ENCODE assay signal across 8 cellular contexts in the genomic region with DNA sequence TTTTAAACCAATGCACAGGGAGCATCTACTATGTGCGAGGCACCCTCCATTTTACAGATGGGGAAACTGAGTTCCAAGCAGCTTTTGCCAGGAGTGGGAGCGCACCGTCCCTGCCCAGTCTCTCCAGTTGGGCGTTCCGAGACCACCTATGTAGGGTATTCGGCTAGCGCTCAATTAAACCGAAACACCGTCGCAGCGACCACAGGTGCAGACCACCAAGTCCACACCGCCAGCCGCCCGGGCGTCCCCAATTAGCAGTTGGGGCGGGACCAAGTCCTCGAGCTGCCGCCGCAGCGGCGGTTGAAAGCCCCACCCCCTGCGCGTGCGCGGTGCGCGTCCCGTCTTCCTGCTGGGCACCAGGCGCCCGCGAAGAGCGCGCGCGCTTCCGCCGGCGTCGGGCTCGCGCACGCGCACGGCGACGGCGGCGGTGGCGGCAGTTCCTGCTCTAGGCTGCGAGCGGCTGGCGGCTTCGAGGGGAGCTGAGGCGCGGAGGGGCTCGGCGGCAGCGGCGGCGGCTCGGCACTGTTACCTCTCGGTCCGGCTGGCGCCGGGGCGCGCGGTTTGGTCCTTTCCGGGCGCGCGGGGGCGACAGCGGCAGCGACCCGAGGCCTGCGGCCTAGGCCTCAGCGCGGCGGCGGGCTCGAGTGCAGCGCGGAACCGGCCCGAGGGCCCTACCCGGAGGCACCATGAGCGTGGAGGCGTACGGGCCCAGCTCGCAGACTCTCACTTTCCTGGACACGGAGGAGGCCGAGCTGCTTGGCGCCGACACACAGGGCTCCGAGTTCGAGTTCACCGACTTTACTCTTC. TPM values are rescaled to one million over a fixed set of nuclear protein-coding genes. Genes with fewer than 3 reads are reported as not detected.
DNase-seq lines count a peak whose midpoint lies in the region; ATAC-seq and TF ChIP-seq lines count a peak whose summit lies in the region.

A gene (plus strand): TSS at position 436 of the 807 bp plus-strand sequence. CDS start 251 bp downstream, at position 687.

- peaks cover 5% of the 10 kb centered on the region for H3K79me1 ChIP-seq in trophoblast cell (ENCODE audit: low read length)

- POLR2A ChIA-PET in activated naive CD8-positive, alpha-beta T cell treated with anti-CD3 and anti-CD28 coated beads, Interleukin-2, amount 10 ng/mL, durations not matched to agents 7 days and 5 days (lab: Charles Lee), result interaction anchor here (0.8 to 4.0 kb wide), 15 partner anchors 11 to 415 kb away, joined by 3 to 46 read pairs (median 5); a partner anchor contains a TSS

- H3K27ac Mint-ChIP-seq in activated naive CD8-positive, alpha-beta T cell treated with anti-CD3 and anti-CD28 coated beads, Interleukin-2, amount 10 ng/mL, durations not matched to agents 7 days and 5 days, result peak within 1 kb of the TSS; percentile 87

- peak within 1 kb of the TSS; percentile 60 for H4K12ac ChIP-seq in trophoblast cell (ENCODE audit: low read depth, low read length)

- TF ChIP-seq CTCF in GM10266 (IDR thresholded peaks at IDR 0.05; ENCODE audit: control insufficient read depth, insufficient read depth, low read depth, missing control alignments) (no peak), SU-DHL-6 (IDR thresholded peaks at IDR 0.05; ENCODE audit: insufficient read depth, low read length, poor library complexity, severe bottlenecking) (no peak), cardiac muscle cell (IDR thresholded peaks at IDR 0.05; ENCODE audit: low read depth, low read length) (no peak), tibial nerve (IDR thresholded peaks at IDR 0.05) (peak in 3 of 5 experiments; percentile 15 to 66 (median 61))

- peak within 1 kb of the TSS; percentile 82 for H3K18ac ChIP-seq in trophoblast cell (ENCODE audit: low read length)

- H2AFZ ChIP-seq in SU-DHL-6 (ENCODE audit: low read depth, low read length, severe bottlenecking), result peak within 1 kb of the TSS; percentile 91
- H2AFZ ChIP-seq in trophoblast cell (ENCODE audit: insufficient read depth, low read length, poor library complexity), result peak within 1 kb of the TSS; percentile 59

- H3K4me3 ChIP-seq in SU-DHL-6 (ENCODE audit: insufficient read depth, low read length, poor library complexity, severe bottlenecking) (peak within 1 kb of the TSS; percentile 83), cardiac muscle cell (peak within 1 kb of the TSS; percentile 89), trophoblast cell (ENCODE audit: low read depth, low read length) (peak within 1 kb of the TSS; percentile 95), tibial nerve (peak within 1 kb of the TSS; percentile 51 to 98 (median 88))

- peak within 1 kb of the TSS; percentile 89 for H4K8ac ChIP-seq in trophoblast cell (ENCODE audit: low read depth, low read length)

- peaks cover 22% of the 10 kb centered on the region for H3K36me3 Mint-ChIP-seq in activated naive CD8-positive, alpha-beta T cell treated with anti-CD3 and anti-CD28 coated beads, Interleukin-2, amount 10 ng/mL, durations not matched to agents 7 days and 5 days

- no peak within 1 kb of the TSS for H3K23ac ChIP-seq in trophoblast cell (ENCODE audit: low read length)

- H4K91ac ChIP-seq in trophoblast cell (ENCODE audit: low read depth, low read length), result peak within 1 kb of the TSS; percentile 91

- H3K79me2 ChIP-seq in SU-DHL-6 (ENCODE audit: insufficient read depth, low read length), result peaks cover 44% of the 10 kb centered on the region
- H3K79me2 ChIP-seq in trophoblast cell (ENCODE audit: control insufficient read depth, insufficient read depth, low read length, poor library complexity), result peaks cover 27% of the 10 kb centered on the region

- DNase-seq in GM10266 (ENCODE audit: extremely low spot score) (peak; percentile 98), NCI-H1105 treated with DMSO at 0.1 percent for 48 hours (lab: John Stamatoyannopoulos, UW) (peak; percentile 90), cardiac muscle cell (ENCODE audit: low read depth in 1 of 2, low spot score in 1 of 2) (peak; percentile 94 to 97), trophoblast cell (peak; percentile 90 to 99), tibial nerve (ENCODE audit: low spot score in 2 of 2) (peak; percentile 76 to 77)
- peak; percentile 99 for DNase-seq in activated naive CD8-positive, alpha-beta T cell treated with anti-CD3 and anti-CD28 coated beads, Interleukin-2, amount 10 ng/mL, durations not matched to agents 7 days and 5 days

- peaks cover 13% of the 10 kb centered on the region for H3K27me3 Mint-ChIP-seq in activated naive CD8-positive, alpha-beta T cell treated with anti-CD3 and anti-CD28 coated beads, Interleukin-2, amount 10 ng/mL, durations not matched to agents 7 days and 5 days

- H2BK5ac ChIP-seq in trophoblast cell (ENCODE audit: low read depth, low read length, poor library complexity), result peak within 1 kb of the TSS; percentile 73

- H3K27me3 ChIP-seq in SU-DHL-6 (ENCODE audit: low read length) (no peaks in the 10 kb centered on the region), cardiac muscle cell (peaks cover 9% of the 10 kb centered on the region), trophoblast cell (ENCODE audit: insufficient read depth, low read length) (no peaks in the 10 kb centered on the region), tibial nerve (no peaks in the 10 kb centered on the region)

- peak within 1 kb of the TSS; percentile 87 for H3K9ac ChIP-seq in SU-DHL-6 (ENCODE audit: low read length)
- H3K9ac ChIP-seq in trophoblast cell (ENCODE audit: low read length), result peak within 1 kb of the TSS; percentile 95

- H3K4me2 ChIP-seq in SU-DHL-6 (ENCODE audit: low read depth, low read length, poor library complexity, severe bottlenecking), result peak within 1 kb of the TSS; percentile 91
- peak within 1 kb of the TSS; percentile 95 for H3K4me2 ChIP-seq in trophoblast cell (ENCODE audit: low read length)

- H3K9me3 ChIP-seq in SU-DHL-6 (ENCODE audit: insufficient read depth, low read length) (peaks cover 4% of the 10 kb centered on the region; the same call in 1 of the 2 replicates), cardiac muscle cell (ENCODE audit: low read depth) (no peaks in the 10 kb centered on the region), trophoblast cell (ENCODE audit: insufficient read depth, low read depth, low read length) (no peaks in the 10 kb centered on the region), tibial nerve (peaks cover 0 to 8% (median 3%) of the 10 kb centered on the region in 4 donors)

- H3K27ac ChIP-seq in SU-DHL-6 (ENCODE audit: low read depth, low read length) (peak within 1 kb of the TSS; percentile 84), cardiac muscle cell (peak within 1 kb of the TSS; percentile 91), trophoblast cell (ENCODE audit: low read depth, low read length) (peak within 1 kb of the TSS; percentile 29), tibial nerve (peak within 1 kb of the TSS; percentile 81 to 92 (median 86))

- peaks cover 19% of the 10 kb centered on the region for H3K4me1 ChIP-seq in cardiac muscle cell (ENCODE audit: low read depth)
- H3K4me1 ChIP-seq in trophoblast cell (ENCODE audit: control insufficient read depth in 1 of 2, insufficient read depth in 2 of 2, low read length in 2 of 2), result peaks cover 8 to 9% of the 10 kb centered on the region in 2 experiments
- peaks cover 0 to 47% (median 23%) of the 10 kb centered on the region in 4 donors for H3K4me1 ChIP-seq in tibial nerve

- H2BK12ac ChIP-seq in trophoblast cell (ENCODE audit: low read length), result no peak within 1 kb of the TSS

- H3K9me3 Mint-ChIP-seq in activated naive CD8-positive, alpha-beta T cell treated with anti-CD3 and anti-CD28 coated beads, Interleukin-2, amount 10 ng/mL, durations not matched to agents 7 days and 5 days, result peaks cover 2% of the 10 kb centered on the region

- peak within 1 kb of the TSS; percentile 98 for H3K4ac ChIP-seq in trophoblast cell (ENCODE audit: low read depth, low read length)

- H3K9me2 ChIP-seq in SU-DHL-6 (replicated peaks; ENCODE audit: insufficient read depth, low read length), result no peaks in the 10 kb centered on the region

- no peaks in the 10 kb centered on the region for H3F3A ChIP-seq in SU-DHL-6 (ENCODE audit: insufficient read depth)

- peak within 1 kb of the TSS; percentile 94 for H3K14ac ChIP-seq in trophoblast cell (ENCODE audit: low read length)

- H2AK5ac ChIP-seq in trophoblast cell (ENCODE audit: low read length), result peak within 1 kb of the TSS; percentile 45

- H3K4me1 Mint-ChIP-seq in activated naive CD8-positive, alpha-beta T cell treated with anti-CD3 and anti-CD28 coated beads, Interleukin-2, amount 10 ng/mL, durations not matched to agents 7 days and 5 days, result peaks cover 31% of the 10 kb centered on the region

- ATAC-seq in HG02623 (IDR thresholded peaks at IDR 0.05; ENCODE audit: unreplicated experiment), result peak; percentile 77
- peak; percentile 70 for ATAC-seq in activated naive CD8-positive, alpha-beta T cell treated with anti-CD3 and anti-CD28 coated beads, Interleukin-2, amount 10 ng/mL, durations not matched to agents 7 days and 5 days (ENCODE audit: low read depth)

- TF ChIP-seq EP300 in tibial nerve (IDR thresholded peaks at IDR 0.05), result peak in 1 of 2 donors; percentile 42

- peaks cover 33% of the 10 kb centered on the region for H4K20me1 ChIP-seq in SU-DHL-6 (ENCODE audit: low read depth, low read length)

- H3K36me3 ChIP-seq in SU-DHL-6 (ENCODE audit: low read length) (peaks cover 14% of the 10 kb centered on the region), cardiac muscle cell (no peaks in the 10 kb centered on the region), trophoblast cell (ENCODE audit: control insufficient read depth in 1 of 2, insufficient read depth in 2 of 2, low read length in 2 of 2) (peaks cover 6 to 10% of the 10 kb centered on the region in 2 experiments), tibial nerve (peaks cover 0 to 7% (median 0%) of the 10 kb centered on the region in 3 donors)

- H3K4me3 Mint-ChIP-seq in activated naive CD8-positive, alpha-beta T cell treated with anti-CD3 and anti-CD28 coated beads, Interleukin-2, amount 10 ng/mL, durations not matched to agents 7 days and 5 days, result peak within 1 kb of the TSS; percentile 89

- no CpG with 5 or more reads among the region's 98 CpGs for WGBS in trophoblast cell (ENCODE audit: extremely low coverage, insufficient coverage, insufficient read length)
- WGBS in tibial nerve, 2 donors, result 1% methylated on average over 26 to 30 of the region's 98 CpGs

- peak within 1 kb of the TSS; percentile 72 for H2BK120ac ChIP-seq in trophoblast cell (ENCODE audit: insufficient read depth, low read length, poor library complexity)

- TF ChIP-seq POLR2A in tibial nerve (IDR thresholded peaks at IDR 0.05), result peak; percentile 38 to 88

RNA-seq across cellular contexts. Expression of the gene that starts here (rescaled TPM):
- total RNA-seq in activated naive CD8-positive, alpha-beta T cell treated with anti-CD3 and anti-CD28 coated beads, Interleukin-2, amount 10 ng/mL, durations not matched to agents 7 days and 5 days, result 10 to 100 TPM; 90.4 to 93.2 TPM
- total RNA-seq in cardiac muscle cell (77.5 and 121 TPM in 2 replicates), tibial nerve (100 to 1,000 TPM in 1 of 4 donors, 10 to 100 TPM in 3; 75.6 to 117 (median 87.9) TPM)
- polyA plus RNA-seq in cardiac muscle cell, result 36.4 and 37.7 TPM in 2 replicates
- 38.1 and 38.7 TPM in 2 replicates for polyA plus RNA-seq in trophoblast cell (2013)

Comparison
In these comparisons a context has a peak if more than half of its experiments do, and no peak if none do; other contexts are left out.
1. Peak in every context shown above with its lines: DNase-seq, ATAC-seq, H3K4me3 ChIP-seq and H3K27ac ChIP-seq.
2. CTCF ChIP-seq: peak in tibial nerve (3 of 5); none in GM10266 (single experiment), SU-DHL-6 (single experiment) and cardiac muscle cell (single experiment).
3. H3K27ac ChIP-seq: peak in every context shown above with its lines; median percentile 91 in cardiac muscle cell; 86 in tibial nerve; 84 in SU-DHL-6; 29 in trophoblast cell.